5 cellular contexts compared by ENCODE assay signal in the genomic region with DNA sequence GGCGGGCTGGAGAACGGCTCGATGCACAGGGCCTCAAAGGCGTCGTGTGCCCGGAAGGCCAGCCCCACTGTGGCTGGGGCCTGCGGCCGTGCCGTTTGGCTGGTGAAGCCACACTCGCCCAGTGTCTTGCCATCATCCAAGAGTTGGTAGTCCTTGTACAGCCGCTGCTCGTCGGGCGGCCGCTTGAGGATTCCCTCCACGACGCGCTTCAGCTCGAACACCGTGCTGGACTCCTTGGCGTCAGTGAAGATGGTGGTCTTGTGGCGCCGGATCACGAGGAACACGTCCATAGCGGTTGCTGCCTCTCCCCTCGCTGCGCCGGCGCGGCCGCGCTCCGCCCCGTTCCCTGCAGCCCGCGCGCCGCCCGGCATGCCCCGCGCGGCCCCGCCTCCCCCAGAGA.
"Had no signal": no experiment of that assay in that cellular context is flagged by ENCODE, and none has a peak within 500 bp of the region (broad histone marks: within the 10 kb centered on the region; RNA-seq: fewer than 3 reads in every experiment).

No MANE protein-coding gene starts in this region.

- DNase-seq: GOT3, H9, HCEC 1CT, KBM-7 had no signal

- H3K4me3 Mint-ChIP-seq: H9, IgD-negative memory B cell had no signal

- H3K9me3 Mint-ChIP-seq: H9, IgD-negative memory B cell had no signal

- H3K27ac Mint-ChIP-seq: IgD-negative memory B cell had no signal

- H3K4me1 Mint-ChIP-seq: IgD-negative memory B cell had no signal
